8 cellular contexts compared by ENCODE assay signal in genomic region chr1:35556494-35557117, GRCh38. TPM values are rescaled to one million over a fixed set of nuclear protein-coding genes. Genes with fewer than 3 reads are reported as not detected.
DNase-seq lines count a peak whose midpoint lies in the region; ATAC-seq, FAIRE-seq and TF ChIP-seq lines count a peak whose summit lies in the region.

No MANE protein-coding gene starts in this region.

- WGBS in K562 (ENCODE audit: insufficient coverage, low coverage, missing lambda C conversion rate), result under 1% methylated on average over 15 of the region's 17 CpGs
- WGBS in mesodermal cell (ENCODE audit: insufficient coverage in 2 of 2), 2 experiments, result 2 to 4% methylated on average over 13 to 16 of the region's 17 CpGs

- H3K4me3 ChIP-seq in KMS-11 (IDR thresholded peaks at IDR 0.05; ENCODE audit: insufficient read depth, low read depth, low read length) (no peak overlapping the region), K562 (peak overlapping the region; percentile 91), mesodermal cell (ENCODE audit: extremely low read depth, insufficient read depth, low read length, poor library complexity, severe bottlenecking) (peak overlapping the region; percentile 84)

- no peak for TF ChIP-seq EP300 in K562 (IDR thresholded peaks at IDR 0.05; ENCODE audit: low read length)

- intact Hi-C loops in K562 (cut with micrococcal nuclease), result loop anchor here (5.0 kb wide), 2 partner anchors 364 to 699 kb away; partner anchors contain the start of genes SFPQ and SMIM12

- DNase-seq in DMS53 treated with DMSO at 0.1 percent for 48 hours (lab: John Stamatoyannopoulos, UW; ENCODE audit: unreplicated experiment) (peak; percentile 64), K562 (ENCODE audit: extremely low read depth in 1 of 4, low spot score in 3 of 4) (peak in 1 of 4 experiments; percentile 74), NCI-H1105 treated with DMSO at 0.1 percent for 48 hours (lab: John Stamatoyannopoulos, UW) (no peak), NCI-H1417 treated with DMSO at 0.1 percent for 48 hours (lab: John Stamatoyannopoulos, UW) (no peak)

- no peaks in the 10 kb centered on the region for H3K9me1 ChIP-seq in K562 (ENCODE audit: control insufficient read depth, insufficient read depth, low read length)

- POLR2A ChIA-PET in K562 (lab: Yijun Ruan, JAX), result interaction anchor here (0.5 to 1.5 kb wide), 8 partner anchors 35 to 366 kb away, joined by 3 to 10 read pairs (median 4); partner anchors contain the start of gene SFPQ

- H3K9ac ChIP-seq in KMS-11 (peak overlapping the region; percentile 93), K562 (ENCODE audit: insufficient read depth in 1 of 2, low read depth in 2 of 2, low read length in 2 of 2) (peak overlapping the region; percentile 97 to 99)

- in situ Hi-C loops in K562 (cut with MboI), result no loop called here

- ATAC-seq in K562 (no peak), HG02840 (IDR thresholded peaks at IDR 0.05; ENCODE audit: low FRiP score, unreplicated experiment) (no peak)
- no peak for ATAC-seq in activated CD4-positive, CD25-positive, alpha-beta regulatory T cell treated with anti-CD3 and anti-CD28 coated beads, Interleukin-2, amount 50 U/mL, for 24 hours

- TF ChIP-seq RAD21 in K562 (CRISPR knock-in tag; conservative IDR thresholded peaks at IDR 0.05 in 1 of 2, IDR thresholded peaks at IDR 0.05 in 1 of 2), result no peak

- H3K27ac ChIP-seq in KMS-11 (peak overlapping the region; percentile 77), K562 (ENCODE audit: extremely low read depth, low read depth, low read length) (peak overlapping the region; percentile 98), mesodermal cell (ENCODE audit: low read depth, low read length, severe bottlenecking) (peak overlapping the region; percentile 93)

- no peak for TF ChIP-seq POLR2A in K562 (conservative IDR thresholded peaks at IDR 0.05)

- no peaks in the 10 kb centered on the region for H3K9me3 ChIP-seq in K562 (replicated peaks; ENCODE audit: control insufficient read depth, insufficient read depth, low read depth, low read length)
- no peaks in the 10 kb centered on the region for H3K9me3 ChIP-seq in mesodermal cell (ENCODE audit: control insufficient read depth, low read length)

- peaks cover 18% of the 10 kb centered on the region for H3K4me1 ChIP-seq in KMS-11 (ENCODE audit: low read depth, poor library complexity, severe bottlenecking)
- peaks cover 19 to 36% of the 10 kb centered on the region in 2 experiments for H3K4me1 ChIP-seq in K562 (replicated peaks in 1 of 2; ENCODE audit: control insufficient read depth in 2 of 2, insufficient read depth in 2 of 2, low read length in 2 of 2)
- H3K4me1 ChIP-seq in mesodermal cell (ENCODE audit: control insufficient read depth, insufficient read depth, low read length, poor library complexity, severe bottlenecking), result peaks cover 34% of the 10 kb centered on the region

- no peaks in the 10 kb centered on the region for H4K20me1 ChIP-seq in KMS-11 (ENCODE audit: insufficient read depth)
- H4K20me1 ChIP-seq in K562 (replicated peaks; ENCODE audit: control insufficient read depth, insufficient read depth, low read length), result 0 out of 2 replicates have a peak, but pooled peaks cover 4% of the 10 kb centered on the region

- H3K36me3 ChIP-seq in KMS-11 (ENCODE audit: insufficient read depth), result no peaks in the 10 kb centered on the region
- peaks cover 44% of the 10 kb centered on the region; the same call in 2 of the 3 replicates for H3K36me3 ChIP-seq in K562 (ENCODE audit: control insufficient read depth, insufficient read depth, low read length)
- peaks cover 47% of the 10 kb centered on the region for H3K36me3 ChIP-seq in mesodermal cell (ENCODE audit: control insufficient read depth, insufficient read depth, low read length)

- FAIRE-seq in K562 (lab: Jason Lieb, UNC), result peak; percentile 67

- BruUV-seq in K562 (replicated peaks; lab: Mats Ljungman, UMichigan), result TSS peak; percentile 58

- H3K27me3 ChIP-seq in KMS-11 (ENCODE audit: insufficient read depth, low read depth) (no peaks in the 10 kb centered on the region), K562 (ENCODE audit: control insufficient read depth in 2 of 2, insufficient read depth in 2 of 2, low read length in 2 of 2) (no peaks in the 10 kb centered on the region)

- CTCF ChIA-PET in K562 (lab: Yijun Ruan, JAX; ENCODE audit: low intra/inter-chr PET ratio), result no interaction called here

- no peak for TF ChIP-seq CTCF in KMS-11 (conservative IDR thresholded peaks at IDR 0.05; ENCODE audit: low read depth, low read length)
- TF ChIP-seq CTCF in K562 (IDR thresholded peaks at IDR 0.05 in 2 of 3, conservative IDR thresholded peaks at IDR 0.05 in 1 of 3; ENCODE audit: insufficient read depth in 2 of 3, low read depth in 1 of 3, low read length in 3 of 3), result peak in 1 of 3 experiments; percentile 27; a peak in 1 of 6 replicates

- H3K4me2 ChIP-seq in KMS-11 (peak overlapping the region; percentile 93), K562 (ENCODE audit: insufficient read depth, low read length) (peak overlapping the region; percentile 90)

- H3K79me2 ChIP-seq in KMS-11 (ENCODE audit: insufficient read depth, low read depth) (peaks cover 26% of the 10 kb centered on the region; the same call in 1 of the 2 replicates), K562 (ENCODE audit: control insufficient read depth, insufficient read depth, low read length) (peaks cover 44% of the 10 kb centered on the region)

- peak overlapping the region; percentile 88 for H2AFZ ChIP-seq in KMS-11 (ENCODE audit: low read depth)
- H2AFZ ChIP-seq in K562 (ENCODE audit: low read depth, low read length), result peak overlapping the region; percentile 99

RNA-seq across cellular contexts. Expression of gene KIAA0319L, which starts 0.6 kb away (rescaled TPM):
- total RNA-seq in K562 (2011; cell fraction: chromatin; rRNA removed; ENCODE audit: low replicate concordance), result 218 and 257 TPM in 2 replicates
- total RNA-seq in K562 (2011; cell fraction: nucleolus; rRNA removed), result 151 and 178 TPM in 2 replicates
- 203 and 242 TPM in 2 replicates for total RNA-seq in K562 (2011; cell fraction: nucleoplasm; rRNA removed)
- total RNA-seq in K562 (2014; rRNA removed), result 22.7 and 26.9 TPM in 2 replicates
- total RNA-seq in K562 (2014; rRNA removed; fragmentation: Illumina TruSeq; extraction: Trizol), result 29.3 and 30.2 TPM in 2 replicates
- 25.0 and 27.4 TPM in 2 replicates for total RNA-seq in K562 (2015; rRNA removed; fragmentation: Illumina TruSeq; extraction: Trizol)
- 32.7 and 33.2 TPM in 2 replicates for total RNA-seq in K562 (2021)
- polyA plus RNA-seq in K562 (2011; rRNA removed), result 51.7 and 66.5 TPM in 2 replicates
- 29.9 and 48.2 TPM in 2 replicates for polyA plus RNA-seq in K562 (2011; cell fraction: cytosol; rRNA removed)
- 76.5 and 77.3 TPM in 2 replicates for polyA plus RNA-seq in K562 (2011; cell fraction: nucleus; rRNA removed)
- polyA plus RNA-seq in K562 (2012), result 29.4 and 50.6 TPM in 2 replicates
- polyA plus RNA-seq in K562 (2014; fragmentation: Illumina TruSeq; extraction: Trizol), result 32.2 and 40.1 TPM in 2 replicates
- polyA plus RNA-seq in K562 (2014; fragmentation: Nextera tagmentation; extraction: Ambion mirVana), result 1 to 10 TPM; 2.4 to 5.9 TPM
- polyA plus RNA-seq in K562 (2014; rRNA removed), result 23.4 and 28.5 TPM in 2 replicates
- polyA minus RNA-seq in K562 (2011; rRNA and poly(A)+ RNA removed), result 84.3 and 87.6 TPM in 2 replicates
- polyA minus RNA-seq in K562 (2011; cell fraction: cytosol; rRNA and poly(A)+ RNA removed), result 28.8 and 38.0 TPM in 2 replicates
- polyA minus RNA-seq in K562 (2011; cell fraction: nucleus; rRNA and poly(A)+ RNA removed), result 47.7 and 95.0 TPM in 2 replicates
- polyA plus RNA-seq in mesodermal cell (2013, experiment 1 of 2), result 51.7 TPM
- polyA plus RNA-seq in mesodermal cell (2013, experiment 2 of 2), result 56.8 TPM

RNA-seq across cellular contexts. Expression of gene NCDN, which starts 1.0 kb away (rescaled TPM):
- 18.2 and 51.7 TPM in 2 replicates for total RNA-seq in K562 (2011; cell fraction: chromatin; rRNA removed; ENCODE audit: low replicate concordance)
- 35.4 and 36.2 TPM in 2 replicates for total RNA-seq in K562 (2011; cell fraction: nucleolus; rRNA removed)
- 27.1 and 28.9 TPM in 2 replicates for total RNA-seq in K562 (2011; cell fraction: nucleoplasm; rRNA removed)
- total RNA-seq in K562 (2014; rRNA removed), result 16.4 and 20.4 TPM in 2 replicates
- 4.5 and 5.4 TPM in 2 replicates for total RNA-seq in K562 (2014; rRNA removed; fragmentation: Illumina TruSeq; extraction: Trizol)
- 10.7 and 13.3 TPM in 2 replicates for total RNA-seq in K562 (2015; rRNA removed; fragmentation: Illumina TruSeq; extraction: Trizol)
- 33.5 and 35.1 TPM in 2 replicates for total RNA-seq in K562 (2021)
- polyA plus RNA-seq in K562 (2011; rRNA removed), result 8.1 and 14.6 TPM in 2 replicates
- 11.3 and 22.9 TPM in 2 replicates for polyA plus RNA-seq in K562 (2011; cell fraction: cytosol; rRNA removed)
- polyA plus RNA-seq in K562 (2011; cell fraction: nucleus; rRNA removed), result 32.8 and 67.9 TPM in 2 replicates
- polyA plus RNA-seq in K562 (2012), result 23.9 and 26.1 TPM in 2 replicates
- polyA plus RNA-seq in K562 (2014; fragmentation: Illumina TruSeq; extraction: Trizol), result 16.0 and 26.9 TPM in 2 replicates
- 1 to 10 TPM; 1.9 to 2.6 TPM for polyA plus RNA-seq in K562 (2014; fragmentation: Nextera tagmentation; extraction: Ambion mirVana)
- polyA plus RNA-seq in K562 (2014; rRNA removed), result 20.0 and 24.8 TPM in 2 replicates
- 4.9 and 5.2 TPM in 2 replicates for polyA minus RNA-seq in K562 (2011; rRNA and poly(A)+ RNA removed)
- polyA minus RNA-seq in K562 (2011; cell fraction: cytosol; rRNA and poly(A)+ RNA removed), result 13.6 and 15.4 TPM in 2 replicates
- 16.6 and 17.4 TPM in 2 replicates for polyA minus RNA-seq in K562 (2011; cell fraction: nucleus; rRNA and poly(A)+ RNA removed)
- polyA plus RNA-seq in mesodermal cell (2013, experiment 1 of 2), result 14.3 TPM
- 14.0 TPM for polyA plus RNA-seq in mesodermal cell (2013, experiment 2 of 2)

RNA-seq across cellular contexts. Expression of gene TFAP2E, which starts 16.5 kb away (rescaled TPM):
- 0.30 and 0.44 TPM in 2 replicates for total RNA-seq in K562 (2011; cell fraction: chromatin; rRNA removed; ENCODE audit: low replicate concordance)
- 0.39 TPM in 1 of 2 replicates, not detected in the other for total RNA-seq in K562 (2011; cell fraction: nucleolus; rRNA removed)
- 0.81 TPM in 1 of 2 replicates, not detected in the other for total RNA-seq in K562 (2011; cell fraction: nucleoplasm; rRNA removed)
- total RNA-seq in K562 (2014; rRNA removed) (not detected in 2 replicates), K562 (2014; rRNA removed; fragmentation: Illumina TruSeq; extraction: Trizol) (not detected in 2 replicates), K562 (2015; rRNA removed; fragmentation: Illumina TruSeq; extraction: Trizol) (0.11 TPM in 1 of 2 replicates, not detected in the other), K562 (2021) (not detected in 2 replicates)
- polyA plus RNA-seq in K562 (2011; rRNA removed) (0.07 and 0.11 TPM in 2 replicates), K562 (2014; fragmentation: Illumina TruSeq; extraction: Trizol) (not detected in 2 replicates), K562 (2014; fragmentation: Nextera tagmentation; extraction: Ambion mirVana) (under 1 TPM; 0.03 to 0.06 TPM), K562 (2014; rRNA removed) (0.04 and 0.07 TPM in 2 replicates)
- not detected in 2 replicates for polyA plus RNA-seq in K562 (2011; cell fraction: cytosol; rRNA removed)
- 0.31 and 0.38 TPM in 2 replicates for polyA plus RNA-seq in K562 (2011; cell fraction: nucleus; rRNA removed)
- polyA plus RNA-seq in K562 (2012), result 0.20 and 0.58 TPM in 2 replicates
- 0.14 TPM in 1 of 2 replicates, not detected in the other for polyA minus RNA-seq in K562 (2011; rRNA and poly(A)+ RNA removed)
- not detected in 2 replicates for polyA minus RNA-seq in K562 (2011; cell fraction: cytosol; rRNA and poly(A)+ RNA removed)
- not detected in 2 replicates for polyA minus RNA-seq in K562 (2011; cell fraction: nucleus; rRNA and poly(A)+ RNA removed)
- polyA plus RNA-seq in mesodermal cell (2013, experiment 1 of 2), result 0.63 TPM
- polyA plus RNA-seq in mesodermal cell (2013, experiment 2 of 2), result 0.35 TPM
